In genomic region chrX:136731798-136732197, GRCh38 we compare ENCODE assay signal across 13 cellular contexts.
"Had no signal": no experiment of that assay in that cellular context is flagged by ENCODE, and none has a peak within 500 bp of the region (broad histone marks: within the 10 kb centered on the region; RNA-seq: fewer than 3 reads in every experiment).

No MANE protein-coding gene starts in this region.

- H3K9me3 ChIP-seq: prostate gland, thyroid gland had no signal

- ATAC-seq: sciatic nerve had no signal

- DNase-seq: activated B cell treated with CpG ODN at 0.5 μM for 24 hours; anterior cingulate cortex; effector CD4-positive, alpha-beta T cell; foreskin melanocyte; islet precursor cell; mesendoderm; SHP77 treated with DMSO at 0.1 percent for 48 hours; stimulated activated CD4-positive, alpha-beta T cell treated with anti-CD3 and anti-CD28 coated beads, Interleukin-2, amount 100 ng/mL, for 48 hours; thyroid gland had no signal

- H3K4me3 ChIP-seq: prostate gland, thyroid gland had no signal

- H3K4me1 Mint-ChIP-seq: nephron had no signal

- H3K36me3 ChIP-seq: prostate gland, thyroid gland had no signal

- H3K9me3 Mint-ChIP-seq: activated B cell treated with CpG ODN at 0.5 μM for 24 hours; nephron; T-helper 1 cell treated with Interleukin-12 subunit alpha and Interleukin-12 subunit beta and Interleukin-4 antibody, amounts not matched to agents 30 μg/mL and 1 μg/mL, for 36 hours had no signal

- H3K27me3 Mint-ChIP-seq: activated B cell treated with CpG ODN at 0.5 μM for 24 hours had no signal

- H3K4me1 ChIP-seq: prostate gland, thyroid gland had no signal

- H3K27ac Mint-ChIP-seq: activated B cell treated with CpG ODN at 0.5 μM for 24 hours, nephron had no signal

- H3K27ac ChIP-seq: prostate gland, thyroid gland had no signal

- H3K27me3 ChIP-seq: thyroid gland had no signal

- H3K4me3 Mint-ChIP-seq: activated B cell treated with CpG ODN at 0.5 μM for 24 hours, nephron had no signal
